8 cellular contexts compared by ENCODE assay signal in genomic region chr11:46826310-46827044, GRCh38. TPM values are rescaled to one million over a fixed set of nuclear protein-coding genes. Genes with fewer than 3 reads are reported as not detected.
DNase-seq lines count a peak whose midpoint lies in the region; ATAC-seq and TF ChIP-seq lines count a peak whose summit lies in the region.

No MANE protein-coding gene starts in this region.

- TF ChIP-seq CTCF in PC-3 (conservative IDR thresholded peaks at IDR 0.05; ENCODE audit: low read depth, low read length): no peak

- no peak overlapping the region for H3K9ac ChIP-seq in PC-3 (ENCODE audit: low read length)

- no peaks in the 10 kb centered on the region for H3F3A ChIP-seq in PC-3 (ENCODE audit: low read length, unreplicated experiment)

- H3K4me1 Mint-ChIP-seq in activated T-helper 2 cell treated with anti-CD3 and anti-CD28 coated beads, Interferon-gamma antibody, Interleukin-2, Interleukin-4, amounts not matched to agents 10 μg/mL and 5 μg/mL and 100 μg/mL, durations not matched to agents 14 hours and 24 hours and 36 hours (ENCODE audit: low read depth): peaks cover 40% of the 10 kb centered on the region
- peaks cover 12 to 49% (median 37%) of the 10 kb centered on the region in 7 donors for H3K4me1 Mint-ChIP-seq in naive thymus-derived CD4-positive, alpha-beta T cell
- peaks cover 29% of the 10 kb centered on the region for H3K4me1 Mint-ChIP-seq in stimulated activated memory B cell treated with anti-CD40 and anti-IgM and Interleukin-4, amounts not matched to agents 10 μg/mL and 1 μg/mL and 100 μg/mL, for 72 hours

- peak; percentile 70 for DNase-seq in A172 (ENCODE audit: low spot score)
- peak; percentile 65 for DNase-seq in PC-3
- DNase-seq in activated T-helper 2 cell treated with anti-CD3 and anti-CD28 coated beads, Interferon-gamma antibody, Interleukin-2, Interleukin-4, amounts not matched to agents 10 μg/mL and 5 μg/mL and 100 μg/mL, durations not matched to agents 14 hours and 24 hours and 36 hours (ENCODE audit: low spot score): peak; percentile 65
- peak; percentile 64 for DNase-seq in fibroblast of peridontal ligament (ENCODE audit: extremely low read depth)
- DNase-seq in naive thymus-derived CD4-positive, alpha-beta T cell: peak; percentile 48 to 72 (median 67)

- H3K27ac Mint-ChIP-seq in activated T-helper 2 cell treated with anti-CD3 and anti-CD28 coated beads, Interferon-gamma antibody, Interleukin-2, Interleukin-4, amounts not matched to agents 10 μg/mL and 5 μg/mL and 100 μg/mL, durations not matched to agents 14 hours and 24 hours and 36 hours: no peak overlapping the region
- peak overlapping the region in 5 of 9 donors; percentile 43 to 83 (median 64) for H3K27ac Mint-ChIP-seq in naive thymus-derived CD4-positive, alpha-beta T cell
- H3K27ac Mint-ChIP-seq in stimulated activated memory B cell treated with anti-CD40 and anti-IgM and Interleukin-4, amounts not matched to agents 10 μg/mL and 1 μg/mL and 100 μg/mL, for 72 hours: no peak overlapping the region

- POLR2A ChIA-PET in PC-3 (lab: Charles Lee; ENCODE audit: unreplicated experiment): interaction anchor here (0.7 kb wide), 1 partner anchor 20 kb away, joined by 4 read pairs; the partner anchor contains the start of gene CKAP5
- POLR2A ChIA-PET in naive thymus-derived CD4-positive, alpha-beta T cell (lab: Charles Lee): no interaction called here

- H2AFZ ChIP-seq in PC-3 (ENCODE audit: low read length): peak overlapping the region; percentile 40; the same call in 1 of the 2 replicates

- H3K9me3 Mint-ChIP-seq in activated T-helper 2 cell treated with anti-CD3 and anti-CD28 coated beads, Interferon-gamma antibody, Interleukin-2, Interleukin-4, amounts not matched to agents 10 μg/mL and 5 μg/mL and 100 μg/mL, durations not matched to agents 14 hours and 24 hours and 36 hours: no peaks in the 10 kb centered on the region
- no peaks in the 10 kb centered on the region for H3K9me3 Mint-ChIP-seq in naive thymus-derived CD4-positive, alpha-beta T cell
- H3K9me3 Mint-ChIP-seq in stimulated activated memory B cell treated with anti-CD40 and anti-IgM and Interleukin-4, amounts not matched to agents 10 μg/mL and 1 μg/mL and 100 μg/mL, for 72 hours: no peaks in the 10 kb centered on the region

- no peaks in the 10 kb centered on the region for H3K36me3 ChIP-seq in PC-3 (ENCODE audit: low read depth, low read length)
- no peaks in the 10 kb centered on the region for H3K36me3 ChIP-seq in naive thymus-derived CD4-positive, alpha-beta T cell (ENCODE audit: control insufficient read depth in 2 of 3, insufficient read depth in 3 of 3, low read length in 3 of 3)

- H3K79me2 ChIP-seq in PC-3 (ENCODE audit: low read length): peaks cover 100% of the 10 kb centered on the region

- H3K27me3 ChIP-seq in PC-3 (ENCODE audit: low read length): no peaks in the 10 kb centered on the region
- H3K27me3 ChIP-seq in naive thymus-derived CD4-positive, alpha-beta T cell (ENCODE audit: control insufficient read depth in 2 of 2, insufficient read depth in 2 of 2, low read length in 2 of 2): no peaks in the 10 kb centered on the region

- H3K9me2 ChIP-seq in PC-3 (replicated peaks; ENCODE audit: low read length): no peaks in the 10 kb centered on the region

- H4K20me1 ChIP-seq in PC-3 (ENCODE audit: low read length): peaks cover 39% of the 10 kb centered on the region

- peak overlapping the region; percentile 64 for H3K4me3 ChIP-seq in PC-3 (ENCODE audit: low read length)
- H3K4me3 ChIP-seq in naive thymus-derived CD4-positive, alpha-beta T cell (ENCODE audit: low read length): peak overlapping the region; percentile 45

- peaks cover 6% of the 10 kb centered on the region for H3K36me3 Mint-ChIP-seq in activated T-helper 2 cell treated with anti-CD3 and anti-CD28 coated beads, Interferon-gamma antibody, Interleukin-2, Interleukin-4, amounts not matched to agents 10 μg/mL and 5 μg/mL and 100 μg/mL, durations not matched to agents 14 hours and 24 hours and 36 hours (ENCODE audit: low read depth)
- peaks cover 0 to 1% (median 0%) of the 10 kb centered on the region in 5 donors for H3K36me3 Mint-ChIP-seq in naive thymus-derived CD4-positive, alpha-beta T cell
- H3K36me3 Mint-ChIP-seq in stimulated activated memory B cell treated with anti-CD40 and anti-IgM and Interleukin-4, amounts not matched to agents 10 μg/mL and 1 μg/mL and 100 μg/mL, for 72 hours: no peaks in the 10 kb centered on the region

- ATAC-seq in GM18867 (IDR thresholded peaks at IDR 0.05; ENCODE audit: unreplicated experiment): peak; percentile 96
- peak; percentile 98 for ATAC-seq in HG03135 (IDR thresholded peaks at IDR 0.05; ENCODE audit: unreplicated experiment)
- peak; percentile 98 for ATAC-seq in PC-3
- peak; percentile 100 for ATAC-seq in naive thymus-derived CD4-positive, alpha-beta T cell
- ATAC-seq in stimulated activated memory B cell treated with anti-CD40 and anti-IgM and Interleukin-4, amounts not matched to agents 10 μg/mL and 1 μg/mL and 100 μg/mL, for 72 hours: peak; percentile 99

- intact Hi-C loops in PC-3 (cut with micrococcal nuclease): no loop called here
- intact Hi-C loops in activated T-helper 2 cell treated with anti-CD3 and anti-CD28 coated beads, Interferon-gamma antibody, Interleukin-2, Interleukin-4, amounts not matched to agents 10 μg/mL and 5 μg/mL and 100 μg/mL, durations not matched to agents 14 hours and 24 hours and 36 hours (cut with micrococcal nuclease): loop anchor here (2.0 kb wide), 1 partner anchor 20 kb away; the partner anchor contains the start of gene CKAP5
- intact Hi-C loops in naive thymus-derived CD4-positive, alpha-beta T cell (cut with micrococcal nuclease): loop anchor here (1.0 to 5.0 kb wide), 2 partner anchors 20 to 586 kb away; partner anchors contain the start of gene CKAP5 (in 2 of the 2)

- H3K9me3 ChIP-seq in PC-3 (ENCODE audit: low read length): no peaks in the 10 kb centered on the region
- H3K9me3 ChIP-seq in naive thymus-derived CD4-positive, alpha-beta T cell (ENCODE audit: control insufficient read depth in 2 of 3, low read length in 3 of 3): no peaks in the 10 kb centered on the region

- BruUV-seq in PC-3 (replicated peaks; lab: Mats Ljungman, UMichigan): no TSS peak

- peak overlapping the region; percentile 70 for H3K4me3 Mint-ChIP-seq in activated T-helper 2 cell treated with anti-CD3 and anti-CD28 coated beads, Interferon-gamma antibody, Interleukin-2, Interleukin-4, amounts not matched to agents 10 μg/mL and 5 μg/mL and 100 μg/mL, durations not matched to agents 14 hours and 24 hours and 36 hours (ENCODE audit: low read depth)
- peak overlapping the region; percentile 77 to 90 (median 83) for H3K4me3 Mint-ChIP-seq in naive thymus-derived CD4-positive, alpha-beta T cell
- H3K4me3 Mint-ChIP-seq in stimulated activated memory B cell treated with anti-CD40 and anti-IgM and Interleukin-4, amounts not matched to agents 10 μg/mL and 1 μg/mL and 100 μg/mL, for 72 hours: peak overlapping the region; percentile 78

- no peak overlapping the region for H3K27ac ChIP-seq in PC-3 (ENCODE audit: low read length)
- H3K27ac ChIP-seq in naive thymus-derived CD4-positive, alpha-beta T cell (ENCODE audit: low read depth, low read length): peak overlapping the region; percentile 1

- no peaks in the 10 kb centered on the region for H3K27me3 Mint-ChIP-seq in activated T-helper 2 cell treated with anti-CD3 and anti-CD28 coated beads, Interferon-gamma antibody, Interleukin-2, Interleukin-4, amounts not matched to agents 10 μg/mL and 5 μg/mL and 100 μg/mL, durations not matched to agents 14 hours and 24 hours and 36 hours (ENCODE audit: low read depth)
- no peaks in the 10 kb centered on the region for H3K27me3 Mint-ChIP-seq in naive thymus-derived CD4-positive, alpha-beta T cell
- no peaks in the 10 kb centered on the region for H3K27me3 Mint-ChIP-seq in stimulated activated memory B cell treated with anti-CD40 and anti-IgM and Interleukin-4, amounts not matched to agents 10 μg/mL and 1 μg/mL and 100 μg/mL, for 72 hours

- CTCF ChIA-PET in PC-3 (lab: Charles Lee): no interaction called here
- CTCF ChIA-PET in naive thymus-derived CD4-positive, alpha-beta T cell (lab: Charles Lee): no interaction called here

- H3K4me2 ChIP-seq in PC-3 (ENCODE audit: low read length): peak overlapping the region; percentile 82

- H3K4me1 ChIP-seq in PC-3 (ENCODE audit: insufficient read depth, low read length): peaks cover 13% of the 10 kb centered on the region
- peaks cover 10 to 11% of the 10 kb centered on the region in 2 donors for H3K4me1 ChIP-seq in naive thymus-derived CD4-positive, alpha-beta T cell (ENCODE audit: control insufficient read depth in 2 of 2, insufficient read depth in 2 of 2, low read length in 2 of 2)

RNA-seq across cellular contexts. Expression of gene CKAP5, which starts 19.6 kb away (rescaled TPM):
- total RNA-seq in A172 (2014; rRNA removed; shearing (Covaris generic)): 121 and 155 TPM in 2 replicates
- 86.4 and 91.1 TPM in 2 replicates for total RNA-seq in PC-3 (2014; rRNA removed)
- total RNA-seq in activated T-helper 2 cell treated with anti-CD3 and anti-CD28 coated beads, Interferon-gamma antibody, Interleukin-2, Interleukin-4, amounts not matched to agents 10 μg/mL and 5 μg/mL and 100 μg/mL, durations not matched to agents 14 hours and 24 hours and 36 hours: 127 and 136 TPM in 2 replicates
- total RNA-seq in naive thymus-derived CD4-positive, alpha-beta T cell: 100 to 1,000 TPM in 1 of 5 experiments, 10 to 100 TPM in 4; 28.3 to 126 (median 46.0) TPM
- 10 to 100 TPM; 10.9 to 23.8 TPM for polyA plus RNA-seq in naive thymus-derived CD4-positive, alpha-beta T cell

Comparison
In these comparisons a context has a peak if more than half of its experiments do, and no peak if none do; other contexts are left out.
1. H3K27ac Mint-ChIP-seq: peak in naive thymus-derived CD4-positive, alpha-beta T cell (5 of 9); none in activated T-helper 2 cell treated with anti-CD3 and anti-CD28 coated beads, Interferon-gamma antibody, Interleukin-2, Interleukin-4, amounts not matched to agents 10 μg/mL and 5 μg/mL and 100 μg/mL, durations not matched to agents 14 hours and 24 hours and 36 hours (single experiment) and stimulated activated memory B cell treated with anti-CD40 and anti-IgM and Interleukin-4, amounts not matched to agents 10 μg/mL and 1 μg/mL and 100 μg/mL, for 72 hours (single experiment).
2. Peak in every context shown above with its lines, with median percentiles within 50 percentile points of each other: DNase-seq, ATAC-seq and H3K4me3 Mint-ChIP-seq.